27 cellular contexts compared by ENCODE assay signal in the genomic region with DNA sequence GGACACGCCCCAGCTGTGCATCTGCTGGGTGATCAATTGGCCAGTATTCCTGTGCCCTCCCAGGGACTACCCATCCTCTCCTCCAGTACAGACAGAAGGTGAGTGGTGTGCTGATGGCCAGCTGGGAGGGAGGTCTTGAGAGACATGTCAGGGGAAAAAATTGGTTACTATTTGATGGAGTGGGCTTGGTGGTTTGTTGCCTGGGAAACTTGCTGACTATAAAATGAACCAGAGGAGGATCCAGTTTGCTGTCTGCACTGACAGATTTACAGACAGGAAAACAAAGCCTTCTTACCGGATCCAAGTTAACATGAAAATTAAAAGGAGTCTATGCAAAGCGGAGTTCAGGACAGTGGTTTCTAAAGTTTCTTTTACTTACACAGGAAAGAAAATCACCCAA. TPM values are rescaled to one million over a fixed set of nuclear protein-coding genes. Genes with fewer than 3 reads are reported as not detected.
"Had no signal": no experiment of that assay in that cellular context is flagged by ENCODE, and none has a peak within 500 bp of the region (broad histone marks: within the 10 kb centered on the region; RNA-seq: fewer than 3 reads in every experiment).

No MANE protein-coding gene starts in this region.

- H3K79me2 ChIP-seq: parathyroid adenoma had no signal

- H3K9me3 ChIP-seq: lower lobe of right lung, mucosa of descending colon, neutrophil, transverse colon had no signal

- H3K27me3 ChIP-seq: dorsolateral prefrontal cortex, transverse colon had no signal

- H3K27me3 Mint-ChIP-seq: activated naive CD4-positive, alpha-beta T cell treated with anti-CD3 and anti-CD28 coated beads, Interleukin-2, amount 50 U/mL, for 24 hours had no signal

- H3K4me1 Mint-ChIP-seq: activated CD4-positive, alpha-beta T cell treated with anti-CD3 and anti-CD28 coated beads, Interleukin-2, amount 10 ng/mL, durations not matched to agents 7 days and 5 days; activated CD8-positive, alpha-beta memory T cell treated with anti-CD3 and anti-CD28 coated beads, Interleukin-2, amount 10 ng/mL, durations not matched to agents 7 days and 5 days; activated naive CD4-positive, alpha-beta T cell treated with anti-CD3 and anti-CD28 coated beads, Interleukin-2, amount 50 U/mL, for 24 hours; T-cell had no signal

- H3K36me3 ChIP-seq: lower lobe of right lung, neutrophil, transverse colon had no signal

- H3K9ac ChIP-seq: parathyroid adenoma had no signal

- ATAC-seq: activated CD8-positive, alpha-beta memory T cell treated with anti-CD3 and anti-CD28 coated beads, Interleukin-2, amount 10 ng/mL, durations not matched to agents 7 days and 5 days; activated CD8-positive, alpha-beta T cell treated with anti-CD3 and anti-CD28 coated beads for 36 hours; effector memory CD8-positive, alpha-beta T cell; left lobe of liver; lower lobe of right lung; mucosa of descending colon; right cardiac atrium; T-cell had no signal

- H2AFZ ChIP-seq: parathyroid adenoma had no signal

- H3K4me3 Mint-ChIP-seq: activated CD4-positive, alpha-beta T cell treated with anti-CD3 and anti-CD28 coated beads, Interleukin-2, amount 10 ng/mL, durations not matched to agents 7 days and 5 days; activated CD8-positive, alpha-beta memory T cell treated with anti-CD3 and anti-CD28 coated beads, Interleukin-2, amount 10 ng/mL, durations not matched to agents 7 days and 5 days; activated CD8-positive, alpha-beta T cell treated with anti-CD3 and anti-CD28 coated beads for 36 hours; activated naive CD4-positive, alpha-beta T cell treated with anti-CD3 and anti-CD28 coated beads, Interleukin-2, amount 50 U/mL, for 24 hours; activated T-helper 1 cell treated with anti-CD3 and anti-CD28 coated beads, Interleukin-12 subunit alpha, Interleukin-12 subunit beta, Interleukin-2, Interleukin-4 antibody, amounts not matched to agents 30 ng/mL and 10 ng/mL and 1 ng/mL, durations not matched to agents 14 hours and 24 hours and 36 hours; effector memory CD8-positive, alpha-beta T cell; stimulated activated naive CD8-positive, alpha-beta T cell treated with anti-CD3 and anti-CD28 coated beads, Interleukin-15, Interleukin-2, amounts not matched to agents 100 ng/mL and 50 ng/mL, for 24 hours; T-cell; T-helper 2 cell treated with Interferon-gamma antibody and Interleukin-4, amounts not matched to agents 5 μg/mL and 100 μg/mL, for 36 hours had no signal

- H3K36me3 Mint-ChIP-seq: activated CD8-positive, alpha-beta memory T cell treated with anti-CD3 and anti-CD28 coated beads, Interleukin-2, amount 10 ng/mL, durations not matched to agents 7 days and 5 days; activated naive CD4-positive, alpha-beta T cell treated with anti-CD3 and anti-CD28 coated beads, Interleukin-2, amount 50 U/mL, for 24 hours; T-cell had no signal

- DNase-seq: activated CD4-positive, alpha-beta T cell treated with anti-CD3 and anti-CD28 coated beads, Interleukin-2, amount 10 ng/mL, durations not matched to agents 7 days and 5 days; activated CD4-positive, CD25-positive, alpha-beta regulatory T cell treated with anti-CD3 and anti-CD28 coated beads, Interleukin-2, amount 50 U/mL, for 72 hours; activated CD8-positive, alpha-beta memory T cell treated with anti-CD3 and anti-CD28 coated beads, Interleukin-2, amount 10 ng/mL, durations not matched to agents 7 days and 5 days; activated CD8-positive, alpha-beta T cell treated with anti-CD3 and anti-CD28 coated beads for 36 hours; activated gamma-delta T cell; activated T-cell treated with anti-CD3 and anti-CD28 coated beads for 4 hours; anterior cingulate cortex; central memory CD4-positive, alpha-beta T cell; dorsolateral prefrontal cortex; effector memory CD8-positive, alpha-beta T cell; kidney; lower lobe of right lung; mesendoderm; mucosa of descending colon; right cardiac atrium; stimulated activated CD4-positive, alpha-beta T cell treated with anti-CD3 and anti-CD28 coated beads, Interleukin-4, amount 100 ng/mL, for 24 hours; substantia nigra; T-cell; transverse colon had no signal

- H3K4me1 ChIP-seq: lower lobe of right lung had no signal

- H3K27ac ChIP-seq: lower lobe of right lung, neutrophil, parathyroid adenoma, transverse colon, VCaP had no signal

- H3K27ac Mint-ChIP-seq: activated CD4-positive, alpha-beta T cell treated with anti-CD3 and anti-CD28 coated beads, Interleukin-2, amount 10 ng/mL, durations not matched to agents 7 days and 5 days; activated CD8-positive, alpha-beta memory T cell treated with anti-CD3 and anti-CD28 coated beads, Interleukin-2, amount 10 ng/mL, durations not matched to agents 7 days and 5 days; activated CD8-positive, alpha-beta T cell treated with anti-CD3 and anti-CD28 coated beads for 36 hours; activated naive CD4-positive, alpha-beta T cell treated with anti-CD3 and anti-CD28 coated beads, Interleukin-2, amount 50 U/mL, for 24 hours; activated T-helper 1 cell treated with anti-CD3 and anti-CD28 coated beads, Interleukin-12 subunit alpha, Interleukin-12 subunit beta, Interleukin-2, Interleukin-4 antibody, amounts not matched to agents 30 ng/mL and 10 ng/mL and 1 ng/mL, durations not matched to agents 14 hours and 24 hours and 36 hours; effector memory CD8-positive, alpha-beta T cell; stimulated activated naive CD8-positive, alpha-beta T cell treated with anti-CD3 and anti-CD28 coated beads, Interleukin-15, Interleukin-2, amounts not matched to agents 100 ng/mL and 50 ng/mL, for 24 hours; T-cell; T-helper 2 cell treated with Interferon-gamma antibody and Interleukin-4, amounts not matched to agents 5 μg/mL and 100 μg/mL, for 36 hours had no signal

- H3K9me3 Mint-ChIP-seq: activated CD4-positive, alpha-beta T cell treated with anti-CD3 and anti-CD28 coated beads, Interleukin-2, amount 10 ng/mL, durations not matched to agents 7 days and 5 days; activated CD8-positive, alpha-beta T cell treated with anti-CD3 and anti-CD28 coated beads for 36 hours; activated naive CD4-positive, alpha-beta T cell treated with anti-CD3 and anti-CD28 coated beads, Interleukin-2, amount 50 U/mL, for 24 hours; activated T-helper 1 cell treated with anti-CD3 and anti-CD28 coated beads, Interleukin-12 subunit alpha, Interleukin-12 subunit beta, Interleukin-2, Interleukin-4 antibody, amounts not matched to agents 30 ng/mL and 10 ng/mL and 1 ng/mL, durations not matched to agents 14 hours and 24 hours and 36 hours; effector memory CD8-positive, alpha-beta T cell; stimulated activated naive CD8-positive, alpha-beta T cell treated with anti-CD3 and anti-CD28 coated beads, Interleukin-15, Interleukin-2, amounts not matched to agents 100 ng/mL and 50 ng/mL, for 24 hours; T-cell; T-helper 2 cell treated with Interferon-gamma antibody and Interleukin-4, amounts not matched to agents 5 μg/mL and 100 μg/mL, for 36 hours had no signal

- H3K4me3 ChIP-seq: dorsolateral prefrontal cortex, lower lobe of right lung, mucosa of descending colon, transverse colon had no signal

RNA-seq across cellular contexts. Expression of a gene that starts 40.3 kb away (rescaled TPM):
- total RNA-seq: activated T-helper 1 cell treated with anti-CD3 and anti-CD28 coated beads, Interleukin-12 subunit alpha, Interleukin-12 subunit beta, Interleukin-2, Interleukin-4 antibody, amounts not matched to agents 30 ng/mL and 10 ng/mL and 1 ng/mL, durations not matched to agents 14 hours and 24 hours and 36 hours had no signal
